ENCODE assay signal across 8 cellular contexts in genomic region chr19:49876422-49877019, GRCh38. TPM values are rescaled to one million over a fixed set of nuclear protein-coding genes. Genes with fewer than 3 reads are reported as not detected.
DNase-seq lines count a peak whose midpoint lies in the region; TF ChIP-seq lines count a peak whose summit lies in the region.

No MANE protein-coding gene starts in this region.

- H4K20me1 ChIP-seq in H9 (ENCODE audit: control insufficient read depth, insufficient read depth, insufficient read length) (no peaks in the 10 kb centered on the region), MM.1S (ENCODE audit: insufficient read depth, low read length) (no peaks in the 10 kb centered on the region)

- no peaks in the 10 kb centered on the region for H3K27me3 Mint-ChIP-seq in H9 (ENCODE audit: low read depth)

- H2AK5ac ChIP-seq in H9 (ENCODE audit: insufficient read length, low read length), result no peak overlapping the region

- H3K4me2 ChIP-seq in H9 (ENCODE audit: insufficient read depth, insufficient read length, low read length) (peak overlapping the region; percentile 59), MM.1S (ENCODE audit: low read depth, low read length) (peak overlapping the region; percentile 95)

- no peak overlapping the region for H2AFZ ChIP-seq in H9 (ENCODE audit: low read length)
- H2AFZ ChIP-seq in MM.1S (ENCODE audit: low read length), result peak overlapping the region; percentile 69

- peak overlapping the region; percentile 64 for H4K5ac ChIP-seq in H9 (ENCODE audit: insufficient read length, low read depth, low read length)

- no peaks in the 10 kb centered on the region for H3K9me2 ChIP-seq in MM.1S (replicated peaks; ENCODE audit: insufficient read depth, low read length)

- peak overlapping the region; percentile 56 for H3K56ac ChIP-seq in H9 (ENCODE audit: insufficient read length, low read depth, low read length)

- H3K4me1 ChIP-seq in ES-I3 (ENCODE audit: insufficient read depth, low read length) (peaks cover 7% of the 10 kb centered on the region; the same call in 1 of the 2 replicates), H9 (ENCODE audit: insufficient read depth, low read length) (no peaks in the 10 kb centered on the region), MM.1S (ENCODE audit: low read length) (peaks cover 4% of the 10 kb centered on the region; the same call in 1 of the 2 replicates), neutrophil (ENCODE audit: control insufficient read depth in 1 of 2, insufficient read depth in 1 of 2, low read depth in 1 of 2, low read length in 1 of 2) (peaks cover 21 to 23% of the 10 kb centered on the region in 2 experiments)

- no peak overlapping the region for H2BK12ac ChIP-seq in H9 (ENCODE audit: insufficient read length, low read depth, low read length)

- H2BK5ac ChIP-seq in H9 (ENCODE audit: insufficient read length, low read length), result peak overlapping the region; percentile 87

- H2BK120ac ChIP-seq in H9 (ENCODE audit: low read depth, low read length, poor library complexity, severe bottlenecking), result no peak overlapping the region

- peaks cover 11% of the 10 kb centered on the region for H3K23me2 ChIP-seq in H9 (ENCODE audit: insufficient read length, low read depth, low read length, poor library complexity, severe bottlenecking)

- no peak overlapping the region for H3K23ac ChIP-seq in H9 (ENCODE audit: insufficient read length, low read depth, low read length)

- TF ChIP-seq CTCF in H9 (conservative IDR thresholded peaks at IDR 0.05) (no peak), MM.1S (IDR thresholded peaks at IDR 0.05; ENCODE audit: low read length) (no peak), neutrophil (IDR thresholded peaks at IDR 0.05) (no peak)

- H3K79me2 ChIP-seq in H9 (ENCODE audit: insufficient read depth, low read length), result no peaks in the 10 kb centered on the region; the same call in 1 of the 2 replicates
- H3K79me2 ChIP-seq in MM.1S (ENCODE audit: low read length), result peaks cover 56% of the 10 kb centered on the region

- no peak overlapping the region for H4K91ac ChIP-seq in H9 (ENCODE audit: insufficient read length, low read depth, low read length)

- WGBS in H9 (ENCODE audit: extremely low coverage, insufficient read length, low lambda C conversion rate), result no CpG with 5 or more reads among the region's 46 CpGs

- no peaks in the 10 kb centered on the region for H3K27me3 ChIP-seq in H9 (ENCODE audit: insufficient read depth, low read length)
- H3K27me3 ChIP-seq in MM.1S (replicated peaks; ENCODE audit: insufficient read depth, low read length), result no peaks in the 10 kb centered on the region
- no peaks in the 10 kb centered on the region for H3K27me3 ChIP-seq in neutrophil

- H3K4me1 Mint-ChIP-seq in H9, result peaks cover 18 to 28% of the 10 kb centered on the region in 2 experiments

- peak overlapping the region; percentile 93 for H3K18ac ChIP-seq in H9 (ENCODE audit: insufficient read length, low read depth, low read length)

- H3K36me3 ChIP-seq in ES-I3 (ENCODE audit: insufficient read depth, low read length) (no peaks in the 10 kb centered on the region; the same call in 1 of the 2 replicates), MM.1S (replicated peaks; ENCODE audit: insufficient read depth, low read length) (no peaks in the 10 kb centered on the region), neutrophil (peaks cover 15% of the 10 kb centered on the region)

- H2BK20ac ChIP-seq in H9 (ENCODE audit: low read depth, low read length, poor library complexity, severe bottlenecking), result no peak overlapping the region

- peaks cover 4% of the 10 kb centered on the region; the same call in 1 of the 2 replicates for H3F3A ChIP-seq in MM.1S (ENCODE audit: insufficient read depth, low read length)

- no peak overlapping the region for H3T11ph ChIP-seq in H9 (ENCODE audit: low read length)

- H3K14ac ChIP-seq in H9 (ENCODE audit: insufficient read depth, low read length), result peak overlapping the region; percentile 91

- no peaks in the 10 kb centered on the region for H3K79me1 ChIP-seq in H9 (ENCODE audit: insufficient read depth, low read depth, low read length, poor library complexity, severe bottlenecking)

- H3K27ac ChIP-seq in H9 (ENCODE audit: insufficient read length, low read depth, low read length) (peak overlapping the region; percentile 80), MM.1S (ENCODE audit: low read length) (peak overlapping the region; percentile 95), neutrophil (peak overlapping the region; percentile 95), substantia nigra (ENCODE audit: low read depth, low read length, poor library complexity, severe bottlenecking) (peak overlapping the region; percentile 99)

- H2BK15ac ChIP-seq in H9 (ENCODE audit: low read depth, low read length), result no peak overlapping the region

- H3K9ac ChIP-seq in ES-I3 (ENCODE audit: low read depth, low read length) (peak overlapping the region; percentile 95), H9 (ENCODE audit: extremely low read depth, insufficient read length, low read length) (peak overlapping the region; percentile 94), MM.1S (ENCODE audit: low read length) (peak overlapping the region; percentile 97)

- no peaks in the 10 kb centered on the region for H3K9me3 Mint-ChIP-seq in H9

- H3K9me3 ChIP-seq in ES-I3 (ENCODE audit: control insufficient read depth, insufficient read depth, low read length) (no peaks in the 10 kb centered on the region), H9 (ENCODE audit: control insufficient read depth, low read depth, low read length) (no peaks in the 10 kb centered on the region), MM.1S (replicated peaks; ENCODE audit: insufficient read depth, low read length) (no peaks in the 10 kb centered on the region), neutrophil (no peaks in the 10 kb centered on the region)

- no peak overlapping the region for H3K27ac Mint-ChIP-seq in H9

- H3K4me3 ChIP-seq in MM.1S (ENCODE audit: low read length), result peak overlapping the region; percentile 99
- H3K4me3 ChIP-seq in neutrophil (ENCODE audit: low read depth in 1 of 2, low read length in 1 of 2), result peak overlapping the region; percentile 99

- H3K4me3 Mint-ChIP-seq in H9, result no peak overlapping the region

- no peak overlapping the region for H4K8ac ChIP-seq in H9 (replicated peaks; ENCODE audit: insufficient read length, low read depth, low read length)

- H3K36me3 Mint-ChIP-seq in H9 (ENCODE audit: insufficient read depth in 1 of 3, low read depth in 3 of 3), result peaks cover 27 to 38% (median 27%) of the 10 kb centered on the region in 3 experiments

- DNase-seq in H9 (peak; percentile 98), MM.1S (peak; percentile 97), SHP77 (lab: John Stamatoyannopoulos, UW) (peak; percentile 91 to 95), activated gamma-delta T cell (lab: John Stamatoyannopoulos, UW) (peak; percentile 92), foreskin melanocyte (peak; percentile 98), substantia nigra (lab: John Stamatoyannopoulos, UW) (peak; percentile 77 to 100 (median 98))

- no peak overlapping the region; the same call in 1 of the 2 replicates for H3K4ac ChIP-seq in H9 (ENCODE audit: low read depth, low read length)

RNA-seq across cellular contexts. Expression of gene AKT1S1, which starts 0.6 kb away (rescaled TPM):
- 43.5 and 44.6 TPM in 2 replicates for total RNA-seq in H9 (2021)

RNA-seq across cellular contexts. Expression of gene TBC1D17, which starts 1.0 kb away (rescaled TPM):
- 33.6 and 33.9 TPM in 2 replicates for total RNA-seq in H9 (2021)

RNA-seq across cellular contexts. Expression of gene PNKP, which starts 9.1 kb away (rescaled TPM):
- total RNA-seq in H9 (2021), result 144 and 157 TPM in 2 replicates

RNA-seq across cellular contexts. Expression of gene IL4I1, which starts 20.2 kb away (rescaled TPM):
- total RNA-seq in H9 (2021), result 0.29 and 0.61 TPM in 2 replicates

RNA-seq across cellular contexts. Expression of gene PTOV1, which starts 25.6 kb away (rescaled TPM):
- total RNA-seq in H9 (2021), result 309 and 317 TPM in 2 replicates

Comparison
In these comparisons a context has a peak if more than half of its experiments do, and no peak if none do; other contexts are left out.
1. Peak in every context shown above with its lines: DNase-seq, H3K4me3 ChIP-seq and H3K27ac ChIP-seq.